Comparison of ENCODE assay signal across 1 cellular context in genomic region chr18:42072407-42072806, GRCh38.
TF ChIP-seq lines count a peak whose summit lies in the region.

No MANE protein-coding gene starts in this region.

TF ChIP-seq in SK-N-SH treated with all-trans-retinoic acid at 6 μM for 48 hours, 23 proteins besides CTCF, POLR2A, EP300 and RAD21 (continued from another document):
- TF ChIP-seq, protein P1, sequence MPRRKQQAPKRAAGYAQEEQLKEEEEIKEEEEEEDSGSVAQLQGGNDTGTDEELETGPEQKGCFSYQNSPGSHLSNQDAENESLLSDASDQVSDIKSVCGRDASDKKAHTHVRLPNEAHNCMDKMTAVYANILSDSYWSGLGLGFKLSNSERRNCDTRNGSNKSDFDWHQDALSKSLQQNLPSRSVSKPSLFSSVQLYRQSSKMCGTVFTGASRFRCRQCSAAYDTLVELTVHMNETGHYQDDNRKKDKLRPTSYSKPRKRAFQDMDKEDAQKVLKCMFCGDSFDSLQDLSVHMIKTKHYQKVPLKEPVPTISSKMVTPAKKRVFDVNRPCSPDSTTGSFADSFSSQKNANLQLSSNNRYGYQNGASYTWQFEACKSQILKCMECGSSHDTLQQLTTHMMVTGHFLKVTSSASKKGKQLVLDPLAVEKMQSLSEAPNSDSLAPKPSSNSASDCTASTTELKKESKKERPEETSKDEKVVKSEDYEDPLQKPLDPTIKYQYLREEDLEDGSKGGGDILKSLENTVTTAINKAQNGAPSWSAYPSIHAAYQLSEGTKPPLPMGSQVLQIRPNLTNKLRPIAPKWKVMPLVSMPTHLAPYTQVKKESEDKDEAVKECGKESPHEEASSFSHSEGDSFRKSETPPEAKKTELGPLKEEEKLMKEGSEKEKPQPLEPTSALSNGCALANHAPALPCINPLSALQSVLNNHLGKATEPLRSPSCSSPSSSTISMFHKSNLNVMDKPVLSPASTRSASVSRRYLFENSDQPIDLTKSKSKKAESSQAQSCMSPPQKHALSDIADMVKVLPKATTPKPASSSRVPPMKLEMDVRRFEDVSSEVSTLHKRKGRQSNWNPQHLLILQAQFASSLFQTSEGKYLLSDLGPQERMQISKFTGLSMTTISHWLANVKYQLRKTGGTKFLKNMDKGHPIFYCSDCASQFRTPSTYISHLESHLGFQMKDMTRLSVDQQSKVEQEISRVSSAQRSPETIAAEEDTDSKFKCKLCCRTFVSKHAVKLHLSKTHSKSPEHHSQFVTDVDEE (CRISPR knock-in tag; IDR thresholded peaks at IDR 0.05), result no peak
- TF ChIP-seq, protein P2, sequence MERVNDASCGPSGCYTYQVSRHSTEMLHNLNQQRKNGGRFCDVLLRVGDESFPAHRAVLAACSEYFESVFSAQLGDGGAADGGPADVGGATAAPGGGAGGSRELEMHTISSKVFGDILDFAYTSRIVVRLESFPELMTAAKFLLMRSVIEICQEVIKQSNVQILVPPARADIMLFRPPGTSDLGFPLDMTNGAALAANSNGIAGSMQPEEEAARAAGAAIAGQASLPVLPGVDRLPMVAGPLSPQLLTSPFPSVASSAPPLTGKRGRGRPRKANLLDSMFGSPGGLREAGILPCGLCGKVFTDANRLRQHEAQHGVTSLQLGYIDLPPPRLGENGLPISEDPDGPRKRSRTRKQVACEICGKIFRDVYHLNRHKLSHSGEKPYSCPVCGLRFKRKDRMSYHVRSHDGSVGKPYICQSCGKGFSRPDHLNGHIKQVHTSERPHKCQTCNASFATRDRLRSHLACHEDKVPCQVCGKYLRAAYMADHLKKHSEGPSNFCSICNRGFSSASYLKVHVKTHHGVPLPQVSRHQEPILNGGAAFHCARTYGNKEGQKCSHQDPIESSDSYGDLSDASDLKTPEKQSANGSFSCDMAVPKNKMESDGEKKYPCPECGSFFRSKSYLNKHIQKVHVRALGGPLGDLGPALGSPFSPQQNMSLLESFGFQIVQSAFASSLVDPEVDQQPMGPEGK (CRISPR knock-in tag; IDR thresholded peaks at IDR 0.05; ENCODE audit: borderline replicate concordance), result no peak
- TF ChIP-seq ZC3H10 (CRISPR knock-in tag; IDR thresholded peaks at IDR 0.05), result no peak
